In genomic region chr6:5732496-5732895, GRCh38 we compare ENCODE assay signal across 29 cellular contexts.
"Had no signal": no experiment of that assay in that cellular context is flagged by ENCODE, and none has a peak within 500 bp of the region (broad histone marks: within the 10 kb centered on the region; RNA-seq: fewer than 3 reads in every experiment).

No MANE protein-coding gene starts in this region.

- ATAC-seq: activated CD8-positive, alpha-beta T cell treated with anti-CD3 and anti-CD28 coated beads for 36 hours; activated naive CD4-positive, alpha-beta T cell treated with anti-CD3 and anti-CD28 coated beads, Interleukin-2, amount 50 U/mL, for 72 hours; activated T-cell treated with anti-CD3 and anti-CD28 coated beads, Interleukin-2, amount 50 U/mL, for 4 hours; activated T-cell treated with anti-CD3 and anti-CD28 coated beads, Interleukin-2, amount 50 U/mL, for 72 hours; activated T-helper 17 cell treated with anti-CD3 and anti-CD28 coated beads, Interleukin-2, amount 50 U/mL, for 72 hours; body of pancreas had no signal

- DNase-seq: activated B cell treated with CpG ODN at 0.5 μM for 24 hours; activated CD4-positive, alpha-beta memory T cell treated with anti-CD3 and anti-CD28 coated beads for 36 hours; activated CD4-positive, alpha-beta T cell treated with anti-CD3 and anti-CD28 coated beads for 4 hours; activated CD4-positive, alpha-beta T cell treated with anti-CD3 and anti-CD28 coated beads, Interleukin-2, amount 10 ng/mL, durations not matched to agents 24 days and 14 days; activated CD4-positive, alpha-beta T cell treated with anti-CD3 and anti-CD28 coated beads, Interleukin-2, amount 50 U/mL, for 1 hour; activated CD4-positive, alpha-beta T cell treated with anti-CD3 and anti-CD28 coated beads, Interleukin-2, amount 50 U/mL, for 4 hours; activated CD4-positive, CD25-positive, alpha-beta regulatory T cell treated with anti-CD3 and anti-CD28 coated beads, Interleukin-2, amount 50 U/mL, for 72 hours; activated CD8-positive, alpha-beta memory T cell treated with anti-CD3 and anti-CD28 coated beads, Interleukin-2, amount 50 U/mL, for 4 hours; activated CD8-positive, alpha-beta T cell treated with anti-CD3 and anti-CD28 coated beads for 36 hours; activated effector memory CD4-positive, alpha-beta T cell treated with anti-CD3 and anti-CD28 coated beads, Interleukin-2, amount 50 U/mL, for 16 hours; activated gamma-delta T cell treated with Interleukin-2 at 50 U/mL for 16 hours; activated naive CD4-positive, alpha-beta T cell; activated naive CD4-positive, alpha-beta T cell treated with anti-CD3 and anti-CD28 coated beads for 36 hours; activated naive CD4-positive, alpha-beta T cell treated with anti-CD3 and anti-CD28 coated beads, Interleukin-2, amount 50 U/mL, for 16 hours; activated naive CD8-positive, alpha-beta T cell treated with anti-CD3 and anti-CD28 coated beads for 36 hours; activated T-cell treated with anti-CD3 and anti-CD28 coated beads for 4 hours; activated T-cell treated with anti-CD3 and anti-CD28 coated beads, Interleukin-2, amount 50 U/mL, for 1 hour; activated T-cell treated with anti-CD3 and anti-CD28 coated beads, Interleukin-2, amount 50 U/mL, for 4 hours; activated T-cell treated with anti-CD3 and anti-CD28 coated beads, Interleukin-2, amount 50 U/mL, for 72 hours; amniotic stem cell; aorta; body of pancreas; brain microvascular endothelial cell; central memory CD4-positive, alpha-beta T cell; T-helper 1 cell; T-helper 2 cell; T-helper 9 cell had no signal
